1 cellular context compared by ENCODE assay signal in genomic region chr17:7173687-7174602, GRCh38.
TF ChIP-seq lines count a peak whose summit lies in the region.

No MANE protein-coding gene starts in this region.

TF ChIP-seq in IMR-90, 13 proteins besides CTCF, POLR2A, EP300 and RAD21 (continued from another document):
- TF ChIP-seq, protein P1, sequence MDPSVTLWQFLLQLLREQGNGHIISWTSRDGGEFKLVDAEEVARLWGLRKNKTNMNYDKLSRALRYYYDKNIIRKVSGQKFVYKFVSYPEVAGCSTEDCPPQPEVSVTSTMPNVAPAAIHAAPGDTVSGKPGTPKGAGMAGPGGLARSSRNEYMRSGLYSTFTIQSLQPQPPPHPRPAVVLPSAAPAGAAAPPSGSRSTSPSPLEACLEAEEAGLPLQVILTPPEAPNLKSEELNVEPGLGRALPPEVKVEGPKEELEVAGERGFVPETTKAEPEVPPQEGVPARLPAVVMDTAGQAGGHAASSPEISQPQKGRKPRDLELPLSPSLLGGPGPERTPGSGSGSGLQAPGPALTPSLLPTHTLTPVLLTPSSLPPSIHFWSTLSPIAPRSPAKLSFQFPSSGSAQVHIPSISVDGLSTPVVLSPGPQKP (IDR thresholded peaks at IDR 0.05; ENCODE audit: borderline replicate concordance, low read depth, low read length): no peak
- TF ChIP-seq RCOR1 (IDR thresholded peaks at IDR 0.05; ENCODE audit: insufficient replicate concordance, low read length): no peak
- no peak for TF ChIP-seq FOS (IDR thresholded peaks at IDR 0.05; ENCODE audit: low read depth, low read length)
- no peak for TF ChIP-seq CEBPB (IDR thresholded peaks at IDR 0.05; ENCODE audit: low read depth, low read length)
- TF ChIP-seq NFE2L2 (IDR thresholded peaks at IDR 0.05; ENCODE audit: low read depth, low read length): no peak
- no peak for TF ChIP-seq SMC3 (IDR thresholded peaks at IDR 0.05; ENCODE audit: low read depth, low read length)
